In genomic region chr9:100639851-100640250, GRCh38 we compare ENCODE assay signal across 7 cellular contexts.
"Had no signal": no experiment of that assay in that cellular context is flagged by ENCODE, and none has a peak within 500 bp of the region (broad histone marks: within the 10 kb centered on the region; RNA-seq: fewer than 3 reads in every experiment).

No MANE protein-coding gene starts in this region.

- DNase-seq: activated CD8-positive, alpha-beta memory T cell treated with anti-CD3 and anti-CD28 coated beads, Interleukin-2, amount 50 U/mL, for 48 hours; activated CD8-positive, alpha-beta T cell treated with anti-CD3 and anti-CD28 coated beads, Interleukin-2, amount 10 ng/mL, durations not matched to agents 7 days and 5 days; activated naive CD4-positive, alpha-beta T cell treated with Interleukin-2 at 50 U/mL for 16 hours; activated naive CD8-positive, alpha-beta T cell treated with anti-CD3 and anti-CD28 coated beads, Interleukin-2, amount 50 U/mL, for 24 hours; foreskin keratinocyte; heart right ventricle; ovary had no signal
